In the genomic region with DNA sequence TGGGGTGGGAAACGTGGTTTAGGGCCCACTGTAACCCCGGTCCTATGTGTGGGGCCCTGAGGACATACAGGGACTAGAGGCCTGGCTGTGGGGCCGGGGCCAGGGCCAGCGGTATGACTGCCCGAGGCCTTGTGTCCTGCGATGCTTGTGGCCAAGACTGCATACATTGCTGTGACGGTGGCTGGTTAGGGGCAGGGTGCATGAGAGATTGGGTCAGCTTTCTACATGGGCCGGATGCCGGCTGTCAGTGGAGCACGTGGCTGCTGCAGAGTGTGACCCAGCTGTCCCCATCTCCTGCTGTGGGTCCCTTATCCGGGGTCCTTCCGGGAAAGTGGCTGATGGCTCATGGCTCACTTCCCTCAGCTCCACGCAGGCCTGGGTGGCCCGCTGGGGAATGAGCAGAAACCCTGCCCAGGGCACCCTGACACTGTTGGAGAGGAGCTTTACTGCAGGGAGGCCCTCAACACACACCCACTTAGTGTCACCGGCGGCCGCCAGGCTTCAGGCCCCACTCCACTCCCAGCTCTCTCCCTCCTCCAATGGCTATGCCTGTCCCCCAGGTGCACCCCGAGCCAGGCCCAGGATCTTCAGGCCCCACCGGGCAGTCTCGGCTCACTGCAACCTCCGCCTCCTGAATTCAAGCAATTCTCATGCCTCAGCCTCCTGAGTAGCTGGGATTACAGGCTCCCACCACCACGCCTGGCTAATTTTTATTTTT, we compare ENCODE assay signal across 11 cellular contexts. TPM values are rescaled to one million over a fixed set of nuclear protein-coding genes. Genes with fewer than 3 reads are reported as not detected.
DNase-seq lines count a peak whose midpoint lies in the region; ATAC-seq and TF ChIP-seq lines count a peak whose summit lies in the region.
"Had no signal": no experiment of that assay in that cellular context is flagged by ENCODE, and none has a peak within 500 bp of the region (broad histone marks: within the 10 kb centered on the region; RNA-seq: fewer than 3 reads in every experiment).

No MANE protein-coding gene starts in this region.

- intact Hi-C loops in left ventricle myocardium inferior (cut with micrococcal nuclease), result no loop called here

- no peaks in the 10 kb centered on the region for H3K36me3 Mint-ChIP-seq in activated T-cell treated with anti-CD3 and anti-CD28 coated beads, Interleukin-2, amount 50 U/mL, for 24 hours (ENCODE audit: low read depth)
- H3K36me3 Mint-ChIP-seq in stimulated activated memory B cell treated with anti-CD40 and anti-IgM and Interleukin-4, amounts not matched to agents 10 μg/mL and 1 μg/mL and 100 μg/mL, for 72 hours, result no peaks in the 10 kb centered on the region
- H3K36me3 Mint-ChIP-seq in activated CD8-positive, alpha-beta memory T cell treated with anti-CD3 and anti-CD28 coated beads, Interleukin-2, amount 10 ng/mL, durations not matched to agents 7 days and 5 days, result no peaks in the 10 kb centered on the region

- TF ChIP-seq CTCF in left ventricle myocardium inferior (IDR thresholded peaks at IDR 0.05; ENCODE audit: borderline replicate concordance), result no peak

- no peak overlapping the region for H3K27ac ChIP-seq in left ventricle myocardium inferior (replicated peaks)

- no peak for ATAC-seq in stimulated activated memory B cell treated with anti-CD40 and anti-IgM and Interleukin-4, amounts not matched to agents 10 μg/mL and 1 μg/mL and 100 μg/mL, for 72 hours
- ATAC-seq in GM21526 (IDR thresholded peaks at IDR 0.05; ENCODE audit: low FRiP score, unreplicated experiment), result no peak
- ATAC-seq in activated CD8-positive, alpha-beta memory T cell treated with anti-CD3 and anti-CD28 coated beads, Interleukin-2, amount 10 ng/mL, durations not matched to agents 7 days and 5 days, result no peak

- CTCF ChIA-PET in activated CD8-positive, alpha-beta memory T cell treated with anti-CD3 and anti-CD28 coated beads, Interleukin-2, amount 10 ng/mL, durations not matched to agents 7 days and 5 days (lab: Charles Lee), result no interaction called here

- H3K27ac Mint-ChIP-seq in activated T-cell treated with anti-CD3 and anti-CD28 coated beads, Interleukin-2, amount 50 U/mL, for 24 hours, result no peak overlapping the region
- no peak overlapping the region for H3K27ac Mint-ChIP-seq in stimulated activated memory B cell treated with anti-CD40 and anti-IgM and Interleukin-4, amounts not matched to agents 10 μg/mL and 1 μg/mL and 100 μg/mL, for 72 hours
- H3K27ac Mint-ChIP-seq in activated CD8-positive, alpha-beta memory T cell treated with anti-CD3 and anti-CD28 coated beads, Interleukin-2, amount 10 ng/mL, durations not matched to agents 7 days and 5 days, result no peak overlapping the region

- H3K36me3 ChIP-seq in left ventricle myocardium inferior, result no peaks in the 10 kb centered on the region
- H3K36me3 ChIP-seq: HAP-1 had no signal

- H3K27me3 Mint-ChIP-seq in activated T-cell treated with anti-CD3 and anti-CD28 coated beads, Interleukin-2, amount 50 U/mL, for 24 hours, result peaks cover 39% of the 10 kb centered on the region
- peaks cover 54% of the 10 kb centered on the region for H3K27me3 Mint-ChIP-seq in stimulated activated memory B cell treated with anti-CD40 and anti-IgM and Interleukin-4, amounts not matched to agents 10 μg/mL and 1 μg/mL and 100 μg/mL, for 72 hours
- H3K27me3 Mint-ChIP-seq in activated CD8-positive, alpha-beta memory T cell treated with anti-CD3 and anti-CD28 coated beads, Interleukin-2, amount 10 ng/mL, durations not matched to agents 7 days and 5 days, result peaks cover 32% of the 10 kb centered on the region

- H3K9me3 Mint-ChIP-seq in activated T-cell treated with anti-CD3 and anti-CD28 coated beads, Interleukin-2, amount 50 U/mL, for 24 hours, result no peaks in the 10 kb centered on the region
- no peaks in the 10 kb centered on the region for H3K9me3 Mint-ChIP-seq in stimulated activated memory B cell treated with anti-CD40 and anti-IgM and Interleukin-4, amounts not matched to agents 10 μg/mL and 1 μg/mL and 100 μg/mL, for 72 hours
- H3K9me3 Mint-ChIP-seq in activated CD8-positive, alpha-beta memory T cell treated with anti-CD3 and anti-CD28 coated beads, Interleukin-2, amount 10 ng/mL, durations not matched to agents 7 days and 5 days (ENCODE audit: low read depth), result no peaks in the 10 kb centered on the region

- H3K4me3 Mint-ChIP-seq in activated T-cell treated with anti-CD3 and anti-CD28 coated beads, Interleukin-2, amount 50 U/mL, for 24 hours, result peak overlapping the region; percentile 35
- H3K4me3 Mint-ChIP-seq in stimulated activated memory B cell treated with anti-CD40 and anti-IgM and Interleukin-4, amounts not matched to agents 10 μg/mL and 1 μg/mL and 100 μg/mL, for 72 hours, result peak overlapping the region; percentile 64
- H3K4me3 Mint-ChIP-seq in activated CD8-positive, alpha-beta memory T cell treated with anti-CD3 and anti-CD28 coated beads, Interleukin-2, amount 10 ng/mL, durations not matched to agents 7 days and 5 days, result no peak overlapping the region

- DNase-seq in activated T-cell treated with anti-CD3 and anti-CD28 coated beads, Interleukin-2, amount 50 U/mL, for 24 hours, result no peak
- no peak for DNase-seq in activated T-cell treated with anti-CD3 and anti-CD28 coated beads for 4 hours
- DNase-seq in left ventricle myocardium inferior, result no peak
- DNase-seq in activated CD8-positive, alpha-beta memory T cell treated with anti-CD3 and anti-CD28 coated beads, Interleukin-2, amount 10 ng/mL, durations not matched to agents 7 days and 5 days, result no peak
- DNase-seq: ACHN, GF-D8, NCI-H1092 treated with DMSO at 0.1 percent for 48 hours had no signal

- peaks cover 12% of the 10 kb centered on the region for H3K4me1 Mint-ChIP-seq in activated T-cell treated with anti-CD3 and anti-CD28 coated beads, Interleukin-2, amount 50 U/mL, for 24 hours (ENCODE audit: low read depth)
- H3K4me1 Mint-ChIP-seq in stimulated activated memory B cell treated with anti-CD40 and anti-IgM and Interleukin-4, amounts not matched to agents 10 μg/mL and 1 μg/mL and 100 μg/mL, for 72 hours, result peaks cover 7% of the 10 kb centered on the region
- H3K4me1 Mint-ChIP-seq in activated CD8-positive, alpha-beta memory T cell treated with anti-CD3 and anti-CD28 coated beads, Interleukin-2, amount 10 ng/mL, durations not matched to agents 7 days and 5 days, result peaks cover 6% of the 10 kb centered on the region

- H3K4me1 ChIP-seq in left ventricle myocardium inferior, result peaks cover 39% of the 10 kb centered on the region

- H3K9me3 ChIP-seq in left ventricle myocardium inferior (replicated peaks), result no peaks in the 10 kb centered on the region
- H3K9me3 ChIP-seq: HAP-1 had no signal

- peaks cover 27% of the 10 kb centered on the region for H3K27me3 ChIP-seq in left ventricle myocardium inferior (ENCODE audit: low read depth)

- H3K4me3 ChIP-seq in left ventricle myocardium inferior, result peak overlapping the region; percentile 75
- H3K4me3 ChIP-seq: HAP-1 had no signal

RNA-seq across cellular contexts. Expression of a gene that starts 0.8 kb away (rescaled TPM):
- 16.4 TPM for total RNA-seq in left ventricle myocardium inferior
- not detected for total RNA-seq in activated CD8-positive, alpha-beta memory T cell treated with anti-CD3 and anti-CD28 coated beads, Interleukin-2, amount 10 ng/mL, durations not matched to agents 7 days and 5 days
- total RNA-seq: kidney epithelial cell had no signal

RNA-seq across cellular contexts. Expression of a gene that starts 3.9 kb away (rescaled TPM):
- total RNA-seq in left ventricle myocardium inferior, result 7.0 TPM
- total RNA-seq in activated CD8-positive, alpha-beta memory T cell treated with anti-CD3 and anti-CD28 coated beads, Interleukin-2, amount 10 ng/mL, durations not matched to agents 7 days and 5 days, result not detected

RNA-seq across cellular contexts. Expression of a gene that starts 6.4 kb away (rescaled TPM):
- total RNA-seq in left ventricle myocardium inferior, result 1.6 TPM
- not detected for total RNA-seq in activated CD8-positive, alpha-beta memory T cell treated with anti-CD3 and anti-CD28 coated beads, Interleukin-2, amount 10 ng/mL, durations not matched to agents 7 days and 5 days
- total RNA-seq: kidney epithelial cell had no signal

RNA-seq across cellular contexts. Expression of a gene that starts 41.9 kb away (rescaled TPM):
- 135 TPM for total RNA-seq in left ventricle myocardium inferior
- total RNA-seq in activated CD8-positive, alpha-beta memory T cell treated with anti-CD3 and anti-CD28 coated beads, Interleukin-2, amount 10 ng/mL, durations not matched to agents 7 days and 5 days, result 10 to 100 TPM in 1 of 2 experiments, 1 to 10 TPM in 1; 9.1 to 10.1 TPM

RNA-seq across cellular contexts. Expression of a gene that starts 47.3 kb away (rescaled TPM):
- 23.3 TPM for total RNA-seq in left ventricle myocardium inferior
- total RNA-seq in activated CD8-positive, alpha-beta memory T cell treated with anti-CD3 and anti-CD28 coated beads, Interleukin-2, amount 10 ng/mL, durations not matched to agents 7 days and 5 days, result 10 to 100 TPM; 60.0 to 65.3 TPM

Comparison
In these comparisons a context has a peak if more than half of its experiments do, and no peak if none do; other contexts are left out.
1. RNA of a gene that starts 0.8 kb away (total RNA-seq): 16.4 TPM in left ventricle myocardium inferior (single experiment); not detected in activated CD8-positive, alpha-beta memory T cell treated with anti-CD3 and anti-CD28 coated beads, Interleukin-2, amount 10 ng/mL, durations not matched to agents 7 days and 5 days; every median in the first group is over 10 times any median in the second.